In genomic region chr17:75896360-75897075, GRCh38 we compare ENCODE assay signal across 8 cellular contexts. TPM values are rescaled to one million over a fixed set of nuclear protein-coding genes. Genes with fewer than 3 reads are reported as not detected.
A peak's percentile ranks its signal among the peaks of the same experiment; 100 is the strongest.
DNase-seq lines count a peak whose midpoint lies in the region; ATAC-seq and TF ChIP-seq lines count a peak whose summit lies in the region.

TSS of gene TRIM65 (minus strand) at chr17:75896951. CDS start at chr17:75896937, 14 bp downstream.

- in situ Hi-C loops in KBM-7 (cut with MboI; ENCODE audit: low pct_unique_long_range_greater_than_20kb, low sequenced_read_pairs): no loop called here

- no peak for TF ChIP-seq EP300 in ovary (IDR thresholded peaks at IDR 0.05)

- TF ChIP-seq POLR2A in ovary (IDR thresholded peaks at IDR 0.05) (peak; percentile 68), thyroid gland (IDR thresholded peaks at IDR 0.05) (peak; percentile 29 to 87)

- H3K4me3 Mint-ChIP-seq in activated naive CD4-positive, alpha-beta T cell treated with anti-CD3 and anti-CD28 coated beads, Interleukin-2, amount 50 U/mL, for 24 hours: peak within 1 kb of the TSS; percentile 81
- H3K4me3 Mint-ChIP-seq in glutamatergic neuron (ENCODE audit: unreplicated experiment): peak within 1 kb of the TSS; percentile 87

- WGBS in ovary, 3 donors: 0 to 1% (median 1%) methylated on average over 37 to 95 of the region's 95 CpGs
- WGBS in thyroid gland, 2 donors: 0% methylated on average over 1 to 48 of the region's 95 CpGs

- TF ChIP-seq CTCF in glutamatergic neuron (IDR thresholded peaks at IDR 0.05; ENCODE audit: partially characterized antibody, unreplicated experiment) (no peak), ovary (IDR thresholded peaks at IDR 0.05) (peak in 2 of 3 donors; percentile 51 to 78), thyroid gland (IDR thresholded peaks at IDR 0.05) (peak in 3 of 6 experiments; percentile 23 to 53 (median 34))

- H3K4me1 Mint-ChIP-seq in activated naive CD4-positive, alpha-beta T cell treated with anti-CD3 and anti-CD28 coated beads, Interleukin-2, amount 50 U/mL, for 24 hours: peaks cover 19% of the 10 kb centered on the region
- H3K4me1 Mint-ChIP-seq in glutamatergic neuron (ENCODE audit: low read depth, unreplicated experiment): peaks cover 22% of the 10 kb centered on the region

- DNase-seq in DMS153 treated with DMSO at 0.1 percent for 48 hours (lab: John Stamatoyannopoulos, UW; ENCODE audit: unreplicated experiment) (peak; percentile 12), KBM-7 (peak; percentile 72), glutamatergic neuron (peak; percentile 91), ovary (peak; percentile 85 to 90 (median 88)), thyroid gland (peak; percentile 86 to 87)

- H3K4me3 ChIP-seq in ovary (peak within 1 kb of the TSS; percentile 63), thyroid gland (replicated peaks in 1 of 3) (peak within 1 kb of the TSS; percentile 22 to 56 (median 49))

- intact Hi-C loops in ovary (cut with DNase I) (loop anchor here in 1 of 4 donors (5.0 kb wide), 1 partner anchor 39 kb away; the partner anchor contains the start of gene WBP2), thyroid gland (cut with DNase I) (no loop called here)

- H3K36me3 ChIP-seq in ovary (no peaks in the 10 kb centered on the region), thyroid gland (peaks cover 28 to 38% of the 10 kb centered on the region in 2 donors)

- no peaks in the 10 kb centered on the region for H3K27me3 Mint-ChIP-seq in activated naive CD4-positive, alpha-beta T cell treated with anti-CD3 and anti-CD28 coated beads, Interleukin-2, amount 50 U/mL, for 24 hours
- peaks cover 16% of the 10 kb centered on the region for H3K27me3 Mint-ChIP-seq in glutamatergic neuron (ENCODE audit: unreplicated experiment)

- H3K27ac ChIP-seq in ovary (peak within 1 kb of the TSS; percentile 85 to 95), thyroid gland (peak within 1 kb of the TSS; percentile 84 to 92 (median 84))

- H3K27ac Mint-ChIP-seq in activated naive CD4-positive, alpha-beta T cell treated with anti-CD3 and anti-CD28 coated beads, Interleukin-2, amount 50 U/mL, for 24 hours: peak within 1 kb of the TSS; percentile 70
- H3K27ac Mint-ChIP-seq in glutamatergic neuron (ENCODE audit: unreplicated experiment): peak within 1 kb of the TSS; percentile 90

- H3K9me3 ChIP-seq in ovary (no peaks in the 10 kb centered on the region), thyroid gland (no peaks in the 10 kb centered on the region)

- no peaks in the 10 kb centered on the region for H3K27me3 ChIP-seq in ovary
- no peaks in the 10 kb centered on the region for H3K27me3 ChIP-seq in thyroid gland

- ATAC-seq in GM21515 (IDR thresholded peaks at IDR 0.05; ENCODE audit: unreplicated experiment) (peak; percentile 49), SK-N-SH treated with all-trans-retinoic acid at 6 μM for 48 hours (peak; percentile 77)

- H3K9me3 Mint-ChIP-seq in activated naive CD4-positive, alpha-beta T cell treated with anti-CD3 and anti-CD28 coated beads, Interleukin-2, amount 50 U/mL, for 24 hours: no peaks in the 10 kb centered on the region
- peaks cover 17% of the 10 kb centered on the region for H3K9me3 Mint-ChIP-seq in glutamatergic neuron (ENCODE audit: unreplicated experiment)

- H3K4me1 ChIP-seq in ovary (ENCODE audit: insufficient read depth): peaks cover 8% of the 10 kb centered on the region
- peaks cover 7 to 23% of the 10 kb centered on the region in 2 donors for H3K4me1 ChIP-seq in thyroid gland

- peaks cover 5% of the 10 kb centered on the region for H3K36me3 Mint-ChIP-seq in activated naive CD4-positive, alpha-beta T cell treated with anti-CD3 and anti-CD28 coated beads, Interleukin-2, amount 50 U/mL, for 24 hours
- H3K36me3 Mint-ChIP-seq in glutamatergic neuron (ENCODE audit: unreplicated experiment): peaks cover 4% of the 10 kb centered on the region

TF ChIP-seq in SK-N-SH treated with all-trans-retinoic acid at 6 μM for 48 hours, 23 proteins besides CTCF, POLR2A, EP300 and RAD21:
- no peak for TF ChIP-seq CSRNP3 (CRISPR knock-in tag; IDR thresholded peaks at IDR 0.05)
- no peak for TF ChIP-seq ZNF70 (CRISPR knock-in tag; IDR thresholded peaks at IDR 0.05)
- no peak for TF ChIP-seq CREB5 (CRISPR knock-in tag; IDR thresholded peaks at IDR 0.05; ENCODE audit: low read depth)
- TF ChIP-seq ISL1 (CRISPR knock-in tag; IDR thresholded peaks at IDR 0.05): no peak

RNA-seq across cellular contexts. Expression of gene TRIM65, which starts in this region (rescaled TPM):
- 24.3 TPM for total RNA-seq in glutamatergic neuron (ENCODE audit: unreplicated experiment)
- 10 to 100 TPM; 17.3 to 28.0 (median 24.3) TPM for total RNA-seq in ovary
- polyA plus RNA-seq in ovary: 10 to 100 TPM; 10.4 to 18.5 TPM
- 10 to 100 TPM; 23.0 to 39.4 (median 31.8) TPM for total RNA-seq in thyroid gland

Comparison
In these comparisons a context has a peak if more than half of its experiments do, and no peak if none do; other contexts are left out.
1. Peak in every context shown above with its lines: DNase-seq, ATAC-seq, H3K4me3 ChIP-seq and H3K27ac ChIP-seq.
2. DNase-seq: peak in every context shown above with its lines; median percentile 91 in glutamatergic neuron; 88 in ovary; 86 in thyroid gland; 72 in KBM-7; 12 in DMS153 treated with DMSO at 0.1 percent for 48 hours.